16 cellular contexts compared by ENCODE assay signal in genomic region chr14:67239582-67239981, GRCh38. TPM values are rescaled to one million over a fixed set of nuclear protein-coding genes. Genes with fewer than 3 reads are reported as not detected.
DNase-seq lines count a peak whose midpoint lies in the region; ATAC-seq and TF ChIP-seq lines count a peak whose summit lies in the region.
"Had no signal": no experiment of that assay in that cellular context is flagged by ENCODE, and none has a peak within 500 bp of the region (broad histone marks: within the 10 kb centered on the region; RNA-seq: fewer than 3 reads in every experiment).

No MANE protein-coding gene starts in this region.

- intact Hi-C loops in Panc1 (cut with micrococcal nuclease; ENCODE audit: unreplicated experiment), result loop anchor here (10.0 kb wide), 1 partner anchor 45 kb away; no protein-coding TSS in a partner anchor

- H3K9me3 Mint-ChIP-seq in activated T-cell treated with anti-CD3 and anti-CD28 coated beads, Interleukin-2, amount 50 U/mL, for 24 hours, result no peaks in the 10 kb centered on the region
- no peaks in the 10 kb centered on the region for H3K9me3 Mint-ChIP-seq in endothelial cell (ENCODE audit: unreplicated experiment)

- H4K20me1 ChIP-seq in smooth muscle cell (ENCODE audit: low read depth), result peaks cover 17% of the 10 kb centered on the region

- H3K56ac ChIP-seq in mesendoderm (ENCODE audit: low read length), result no peak overlapping the region

- H3K36me3 ChIP-seq in Panc1 (ENCODE audit: control insufficient read depth, insufficient read depth, low read length) (no peaks in the 10 kb centered on the region; the same call in 1 of the 2 replicates), skeletal muscle satellite cell (ENCODE audit: insufficient read depth, low read length) (no peaks in the 10 kb centered on the region), smooth muscle cell (ENCODE audit: low read depth) (no peaks in the 10 kb centered on the region), mesendoderm (ENCODE audit: control insufficient read depth, insufficient read depth, low read length) (no peaks in the 10 kb centered on the region)

- no peak overlapping the region for H3K4ac ChIP-seq in mesendoderm (ENCODE audit: low read depth, low read length)

- H4K8ac ChIP-seq in mesendoderm (ENCODE audit: low read depth, low read length), result no peak overlapping the region

- H3K4me2 ChIP-seq in skeletal muscle satellite cell (ENCODE audit: low read length) (peak overlapping the region; percentile 82), smooth muscle cell (no peak overlapping the region), mesendoderm (ENCODE audit: low read length) (no peak overlapping the region)

- H3K4me1 Mint-ChIP-seq in activated T-cell treated with anti-CD3 and anti-CD28 coated beads, Interleukin-2, amount 50 U/mL, for 24 hours (ENCODE audit: low read depth), result peaks cover 24% of the 10 kb centered on the region
- peaks cover 3% of the 10 kb centered on the region for H3K4me1 Mint-ChIP-seq in endothelial cell (ENCODE audit: unreplicated experiment)

- H3K27me3 ChIP-seq in Panc1 (ENCODE audit: control insufficient read depth, insufficient read depth, low read length) (no peaks in the 10 kb centered on the region), skeletal muscle satellite cell (ENCODE audit: control insufficient read depth, insufficient read depth, low read length) (no peaks in the 10 kb centered on the region), smooth muscle cell (ENCODE audit: low read depth) (no peaks in the 10 kb centered on the region), mesendoderm (ENCODE audit: insufficient read depth, low read length, poor library complexity) (no peaks in the 10 kb centered on the region)
- H3K27me3 ChIP-seq: hepatocyte had no signal

- no peak overlapping the region for H2AK5ac ChIP-seq in mesendoderm (ENCODE audit: low read length)

- H4K5ac ChIP-seq in mesendoderm (ENCODE audit: low read length), result no peak overlapping the region

- no peak overlapping the region for H3K27ac Mint-ChIP-seq in activated T-cell treated with anti-CD3 and anti-CD28 coated beads, Interleukin-2, amount 50 U/mL, for 24 hours
- peak overlapping the region; percentile 83 for H3K27ac Mint-ChIP-seq in endothelial cell (ENCODE audit: unreplicated experiment)

- H3K79me1 ChIP-seq in mesendoderm (ENCODE audit: low read length), result no peaks in the 10 kb centered on the region

- no peak overlapping the region for H2BK15ac ChIP-seq in mesendoderm (replicated peaks; ENCODE audit: low read depth)

- POLR2A ChIA-PET in Panc1 (lab: Charles Lee), result no interaction called here

- BruUV-seq in Panc1 (replicated peaks; lab: Mats Ljungman, UMichigan), result no TSS peak

- WGBS in smooth muscle cell (ENCODE audit: low lambda C conversion rate), result 95% methylated on average over 14 of the region's 14 CpGs
- WGBS in mesendoderm (ENCODE audit: extremely low coverage, insufficient coverage, low lambda C conversion rate), result no CpG with 5 or more reads among the region's 14 CpGs

- ATAC-seq in Panc1, result no peak

- no peak overlapping the region for H3K18ac ChIP-seq in mesendoderm (ENCODE audit: low read length)

- peaks cover 5% of the 10 kb centered on the region for H3K27me3 Mint-ChIP-seq in activated T-cell treated with anti-CD3 and anti-CD28 coated beads, Interleukin-2, amount 50 U/mL, for 24 hours
- peaks cover 13% of the 10 kb centered on the region for H3K27me3 Mint-ChIP-seq in endothelial cell (ENCODE audit: unreplicated experiment)

- H3K79me2 ChIP-seq in smooth muscle cell (ENCODE audit: low read depth) (peaks cover 27% of the 10 kb centered on the region), mesendoderm (ENCODE audit: control insufficient read depth, insufficient read depth, low read length) (peaks cover 11% of the 10 kb centered on the region)

- in situ Hi-C loops in Panc1 (cut with HindIII; ENCODE audit: low pct_unique_long_range_greater_than_20kb, low sequenced_read_pairs), result no loop called here

- CTCF ChIA-PET in Panc1 (lab: Charles Lee), result no interaction called here

- H2BK120ac ChIP-seq in mesendoderm (ENCODE audit: low read depth, low read length), result no peak overlapping the region

- H3K27ac ChIP-seq in Panc1 (ENCODE audit: low read length) (peak overlapping the region; percentile 96), smooth muscle cell (ENCODE audit: low read depth) (no peak overlapping the region), mesendoderm (ENCODE audit: low read depth, low read length) (no peak overlapping the region)

- H3K9ac ChIP-seq in skeletal muscle satellite cell (ENCODE audit: low read depth, low read length) (no peak overlapping the region), smooth muscle cell (ENCODE audit: low read depth) (no peak overlapping the region), mesendoderm (ENCODE audit: low read length) (no peak overlapping the region)

- no peak for DNase-seq in activated T-cell treated with anti-CD3 and anti-CD28 coated beads, Interleukin-2, amount 50 U/mL, for 24 hours
- no peak for DNase-seq in activated T-cell treated with anti-CD3 and anti-CD28 coated beads, Interleukin-2, amount 50 U/mL, for 1 hour
- DNase-seq in Panc1 (ENCODE audit: low read depth, low spot score), result no peak
- no peak for DNase-seq in endothelial cell (ENCODE audit: low spot score)
- DNase-seq in smooth muscle cell (lab: John Stamatoyannopoulos, UW; ENCODE audit: unreplicated experiment), result no peak
- no peak for DNase-seq in GDM1 (lab: John Stamatoyannopoulos, UW)
- DNase-seq in mesendoderm, result no peak
- DNase-seq: NCI-H1092; NCI-H226; stimulated activated CD4-positive, alpha-beta T cell treated with anti-CD3 and anti-CD28 coated beads, Interleukin-1b, Interleukin-23, amount 100 ng/mL, for 48 hours had no signal

- H3F3A ChIP-seq in smooth muscle cell (ENCODE audit: low read depth), result no peaks in the 10 kb centered on the region

- no peaks in the 10 kb centered on the region for H3K9me3 ChIP-seq in Panc1 (ENCODE audit: control insufficient read depth, insufficient read depth, low read depth, low read length)
- H3K9me3 ChIP-seq in skeletal muscle satellite cell (replicated peaks; ENCODE audit: low read length), result no peaks in the 10 kb centered on the region
- no peaks in the 10 kb centered on the region for H3K9me3 ChIP-seq in smooth muscle cell (replicated peaks; ENCODE audit: low read depth)

- TF ChIP-seq CTCF in Panc1 (IDR thresholded peaks at IDR 0.05) (no peak), endothelial cell (IDR thresholded peaks at IDR 0.05; ENCODE audit: unreplicated experiment) (no peak), smooth muscle cell (IDR thresholded peaks at IDR 0.05; ENCODE audit: borderline replicate concordance, insufficient read depth, poor library complexity, severe bottlenecking) (no peak)

- H3K4me3 Mint-ChIP-seq in activated T-cell treated with anti-CD3 and anti-CD28 coated beads, Interleukin-2, amount 50 U/mL, for 24 hours, result peak overlapping the region; percentile 87
- H3K4me3 Mint-ChIP-seq in endothelial cell (ENCODE audit: unreplicated experiment), result peak overlapping the region; percentile 83

- no peak overlapping the region for H2AFZ ChIP-seq in smooth muscle cell (ENCODE audit: low read depth)

- H3K4me1 ChIP-seq in Panc1 (ENCODE audit: control insufficient read depth, insufficient read depth, low read length) (peaks cover 19% of the 10 kb centered on the region), skeletal muscle satellite cell (ENCODE audit: control insufficient read depth, insufficient read depth, low read length) (peaks cover 8% of the 10 kb centered on the region), smooth muscle cell (ENCODE audit: low read depth) (peaks cover 4% of the 10 kb centered on the region), mesendoderm (ENCODE audit: control insufficient read depth, low read depth, low read length) (no peaks in the 10 kb centered on the region)

- H3K4me3 ChIP-seq in Panc1 (ENCODE audit: low read depth in 2 of 2, low read length in 2 of 2) (no peak overlapping the region), skeletal muscle satellite cell (ENCODE audit: low read length) (no peak overlapping the region), smooth muscle cell (no peak overlapping the region), mesendoderm (ENCODE audit: low read length) (no peak overlapping the region)

- no peak overlapping the region for H2BK5ac ChIP-seq in mesendoderm (ENCODE audit: low read length)

- H3K36me3 Mint-ChIP-seq in activated T-cell treated with anti-CD3 and anti-CD28 coated beads, Interleukin-2, amount 50 U/mL, for 24 hours (ENCODE audit: low read depth), result no peaks in the 10 kb centered on the region
- H3K36me3 Mint-ChIP-seq in endothelial cell (ENCODE audit: low read depth, unreplicated experiment), result peaks cover 3% of the 10 kb centered on the region

- H3K23ac ChIP-seq in mesendoderm (ENCODE audit: low read length), result no peak overlapping the region

RNA-seq across cellular contexts. Expression of gene PALS1, which starts 1.7 kb away (rescaled TPM):
- total RNA-seq in Panc1 (2021; ENCODE audit: unreplicated experiment) (52.6 TPM), endothelial cell (ENCODE audit: unreplicated experiment) (19.9 TPM), smooth muscle cell (26.4 and 29.2 TPM in 2 replicates)
- polyA plus RNA-seq in Panc1 (2012; ENCODE audit: insufficient read length), result 23.0 TPM
- 16.2 and 18.6 TPM in 2 replicates for total RNA-seq in skeletal muscle satellite cell (2012; rRNA removed)
- polyA plus RNA-seq in smooth muscle cell, result 4.6 and 7.0 TPM in 2 replicates
- 14.7 TPM for polyA plus RNA-seq in mesendoderm (2013, experiment 1 of 2)
- polyA plus RNA-seq in mesendoderm (2013, experiment 2 of 2), result 14.1 TPM

RNA-seq across cellular contexts. Expression of gene GARIN2, which starts 50.3 kb away (rescaled TPM):
- total RNA-seq in Panc1 (2021; ENCODE audit: unreplicated experiment) (8.9 TPM), endothelial cell (ENCODE audit: unreplicated experiment) (not detected), smooth muscle cell (not detected in 2 replicates)
- polyA plus RNA-seq in Panc1 (2012; ENCODE audit: insufficient read length), result 6.9 TPM
- total RNA-seq in skeletal muscle satellite cell (2012; rRNA removed), result not detected in 2 replicates
- polyA plus RNA-seq in smooth muscle cell, result not detected in 2 replicates
- polyA plus RNA-seq in mesendoderm (2013, experiment 1 of 2), result 1.2 TPM
- 1.3 TPM for polyA plus RNA-seq in mesendoderm (2013, experiment 2 of 2)
- total RNA-seq: epithelial cell of proximal tubule, H1, hepatocyte, lower leg skin, RPMI7951 had no signal
- polyA plus RNA-seq: H1, hepatocyte had no signal
